In genomic region chr17:65123757-65124675, GRCh38 we compare ENCODE assay signal across 8 cellular contexts. TPM values are rescaled to one million over a fixed set of nuclear protein-coding genes. Genes with fewer than 3 reads are reported as not detected.
DNase-seq lines count a peak whose midpoint lies in the region; ATAC-seq and TF ChIP-seq lines count a peak whose summit lies in the region.

No MANE protein-coding gene starts in this region.

- H3K27me3 Mint-ChIP-seq in brain (peaks cover 21% of the 10 kb centered on the region), mesothelial cell of epicardium (ENCODE audit: low read depth) (peaks cover 16% of the 10 kb centered on the region)

- TF ChIP-seq CTCF in brain (conservative IDR thresholded peaks at IDR 0.05) (no peak), mesothelial cell of epicardium (IDR thresholded peaks at IDR 0.05; ENCODE audit: unreplicated experiment) (no peak)

- H3K27ac Mint-ChIP-seq in brain (peak overlapping the region; percentile 94 to 99 (median 96)), mesothelial cell of epicardium (peak overlapping the region; percentile 97)

- H3K9me3 Mint-ChIP-seq in brain (peaks cover 0 to 2% (median 0%) of the 10 kb centered on the region in 5 experiments), mesothelial cell of epicardium (no peaks in the 10 kb centered on the region)

- DNase-seq in A172 (ENCODE audit: low spot score): peak; percentile 30
- DNase-seq in HCEC 1CT: peak; percentile 74
- DNase-seq in mesothelial cell of epicardium (ENCODE audit: low spot score in 2 of 2, unreplicated experiment in 2 of 2): no peak
- DNase-seq in NCI-H1694 treated with DMSO at 0.1 percent for 48 hours (lab: John Stamatoyannopoulos, UW): no peak
- no peak for DNase-seq in NCI-H1436 (lab: John Stamatoyannopoulos, UW)
- no peak for DNase-seq in NCI-H187 (lab: John Stamatoyannopoulos, UW)

- H3K36me3 Mint-ChIP-seq in brain (no peaks in the 10 kb centered on the region), mesothelial cell of epicardium (no peaks in the 10 kb centered on the region)

- no peak for ATAC-seq in HG03039 (IDR thresholded peaks at IDR 0.05; ENCODE audit: unreplicated experiment)

- peaks cover 16% of the 10 kb centered on the region for H3K4me1 Mint-ChIP-seq in brain
- H3K4me1 Mint-ChIP-seq in mesothelial cell of epicardium: peaks cover 7% of the 10 kb centered on the region

- H3K4me3 Mint-ChIP-seq in brain (peak overlapping the region; percentile 82 to 92 (median 88)), mesothelial cell of epicardium (peak overlapping the region; percentile 85)

RNA-seq across cellular contexts. Expression of gene RGS9, which starts 13.2 kb away (rescaled TPM):
- 0.28 and 2.0 TPM in 2 replicates for total RNA-seq in A172 (2014; rRNA removed; shearing (Covaris generic))
- polyA plus RNA-seq in brain (ENCODE audit: insufficient read depth, low read depth, low replicate concordance): 20.2 TPM
- total RNA-seq in mesothelial cell of epicardium: 8.9 to 10.7 TPM (median 9.9 TPM) in 3 replicates

Comparison
In these comparisons a context has a peak if more than half of its experiments do, and no peak if none do; other contexts are left out.
1. DNase-seq: peak in A172 (single experiment) and HCEC 1CT (single experiment); none in mesothelial cell of epicardium (0 of 2), NCI-H1694 treated with DMSO at 0.1 percent for 48 hours (single experiment), NCI-H1436 (single experiment) and NCI-H187 (0 of 2).